In the genomic region with DNA sequence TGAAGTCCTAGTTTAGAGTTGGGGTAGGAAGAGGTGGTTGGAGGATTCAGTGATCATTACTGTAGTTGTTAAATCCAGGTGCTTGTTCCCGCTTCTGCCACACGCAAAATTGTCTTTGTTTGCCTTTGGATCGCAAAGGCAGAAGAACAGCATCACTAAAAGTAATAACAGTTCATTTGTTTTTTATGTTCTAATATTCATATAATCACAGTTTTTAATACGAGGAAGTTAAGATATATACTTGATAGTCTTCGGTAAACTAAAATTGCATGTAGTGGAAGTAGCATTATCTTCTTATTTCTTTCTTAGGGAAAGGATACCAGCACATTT, we compare ENCODE assay signal across 8 cellular contexts. TPM values are rescaled to one million over a fixed set of nuclear protein-coding genes. Genes with fewer than 3 reads are reported as not detected.
DNase-seq lines count a peak whose midpoint lies in the region; ATAC-seq and TF ChIP-seq lines count a peak whose summit lies in the region.

No MANE protein-coding gene starts in this region.

- H3K4me1 Mint-ChIP-seq in T-helper 1 cell treated with Interleukin-12 subunit alpha and Interleukin-12 subunit beta and Interleukin-4 antibody, amounts not matched to agents 30 μg/mL and 1 μg/mL, for 36 hours (ENCODE audit: low read depth), result peaks cover 36% of the 10 kb centered on the region

- no peaks in the 10 kb centered on the region for H3K9me3 Mint-ChIP-seq in T-helper 1 cell treated with Interleukin-12 subunit alpha and Interleukin-12 subunit beta and Interleukin-4 antibody, amounts not matched to agents 30 μg/mL and 1 μg/mL, for 36 hours

- no peaks in the 10 kb centered on the region for H3K9me3 ChIP-seq in NT2/D1 (ENCODE audit: insufficient read depth, low read length)
- H3K9me3 ChIP-seq in prostate gland, result no peaks in the 10 kb centered on the region

- H3K4me3 ChIP-seq in NT2/D1 (ENCODE audit: insufficient read length, low read depth) (peak overlapping the region; percentile 85), prostate gland (peak overlapping the region; percentile 81 to 90)

- peak overlapping the region; percentile 94 for H3K4me3 Mint-ChIP-seq in T-helper 1 cell treated with Interleukin-12 subunit alpha and Interleukin-12 subunit beta and Interleukin-4 antibody, amounts not matched to agents 30 μg/mL and 1 μg/mL, for 36 hours

- H3K36me3 Mint-ChIP-seq in T-helper 1 cell treated with Interleukin-12 subunit alpha and Interleukin-12 subunit beta and Interleukin-4 antibody, amounts not matched to agents 30 μg/mL and 1 μg/mL, for 36 hours (ENCODE audit: low read depth), result peaks cover 3% of the 10 kb centered on the region

- H3K4me1 ChIP-seq in NT2/D1 (ENCODE audit: insufficient read depth, insufficient read length) (no peaks in the 10 kb centered on the region), prostate gland (replicated peaks) (peaks cover 5% of the 10 kb centered on the region)

- no peaks in the 10 kb centered on the region for H3K27me3 Mint-ChIP-seq in T-helper 1 cell treated with Interleukin-12 subunit alpha and Interleukin-12 subunit beta and Interleukin-4 antibody, amounts not matched to agents 30 μg/mL and 1 μg/mL, for 36 hours (ENCODE audit: low read depth)

- H3K27ac ChIP-seq in epithelial cell of prostate, result peak overlapping the region; percentile 81
- peak overlapping the region; percentile 84 to 87 for H3K27ac ChIP-seq in prostate gland

- TF ChIP-seq POLR2A in prostate gland (IDR thresholded peaks at IDR 0.05), result no peak

- DNase-seq in T-helper 1 cell (no peak), NT2/D1 (ENCODE audit: low read depth, low spot score) (no peak), epithelial cell of prostate (ENCODE audit: low read depth, low spot score) (no peak), prostate gland (ENCODE audit: low spot score) (no peak), NCI-H1092 (lab: John Stamatoyannopoulos, UW) (no peak), kidney tubule cell (ENCODE audit: low spot score) (no peak)

- TF ChIP-seq CTCF in prostate gland (IDR thresholded peaks at IDR 0.05), result no peak

- peak overlapping the region; percentile 89 for H3K9ac ChIP-seq in NT2/D1 (ENCODE audit: insufficient read length, low read depth)

- intact Hi-C loops in prostate gland (cut with DNase I), result no loop called here

- H3K27ac Mint-ChIP-seq in T-helper 1 cell treated with Interleukin-12 subunit alpha and Interleukin-12 subunit beta and Interleukin-4 antibody, amounts not matched to agents 30 μg/mL and 1 μg/mL, for 36 hours, result peak overlapping the region; percentile 90

- 3% methylated on average over 5 of the region's 5 CpGs for WGBS in prostate gland

- ATAC-seq in HG03460 (IDR thresholded peaks at IDR 0.05; ENCODE audit: unreplicated experiment), result no peak

- no peaks in the 10 kb centered on the region for H3K27me3 ChIP-seq in NT2/D1 (ENCODE audit: insufficient read depth, insufficient read length)
- no peaks in the 10 kb centered on the region for H3K27me3 ChIP-seq in prostate gland (replicated peaks; ENCODE audit: insufficient read depth)

- H3K36me3 ChIP-seq in NT2/D1 (ENCODE audit: insufficient read depth, insufficient read length, low read length) (no peaks in the 10 kb centered on the region), prostate gland (no peaks in the 10 kb centered on the region)

RNA-seq across cellular contexts. Expression of gene NDUFB3, which starts 0.4 kb away (rescaled TPM):
- 10 to 100 TPM; 45.5 to 84.3 TPM for total RNA-seq in prostate gland

RNA-seq across cellular contexts. Expression of gene HYCC2, which starts 0.7 kb away (rescaled TPM):
- 10 to 100 TPM; 13.6 to 16.3 TPM for total RNA-seq in prostate gland

RNA-seq across cellular contexts. Expression of gene CFLAR, which starts 43.8 kb away (rescaled TPM):
- total RNA-seq in prostate gland, result 100 to 1,000 TPM in 1 of 2 donors, 10 to 100 TPM in 1; 92.4 to 141 TPM
